In genomic region chr22:29482726-29483125, GRCh38 we compare ENCODE assay signal across 2 cellular contexts.
TF ChIP-seq lines count a peak whose summit lies in the region.

No MANE protein-coding gene starts in this region.

TF ChIP-seq in GM23338, 12 proteins besides CTCF, POLR2A, EP300 and RAD21:
- TF ChIP-seq NANOG (IDR thresholded peaks at IDR 0.05; ENCODE audit: borderline replicate concordance) (no peak), STAT1 (IDR thresholded peaks at IDR 0.05; ENCODE audit: unreplicated experiment) (no peak), ZNF331 (CRISPR knock-in tag; IDR thresholded peaks at IDR 0.05; ENCODE audit: low read depth) (no peak), CREB1 (CRISPR knock-in tag; IDR thresholded peaks at IDR 0.05; ENCODE audit: low read depth) (no peak), ZNF462 (CRISPR knock-in tag; IDR thresholded peaks at IDR 0.05) (no peak), JUNB (IDR thresholded peaks at IDR 0.05; ENCODE audit: unreplicated experiment) (no peak), ZNF114 (CRISPR knock-in tag; IDR thresholded peaks at IDR 0.05) (no peak), POLR2AphosphoS5 (IDR thresholded peaks at IDR 0.05; ENCODE audit: low read depth) (no peak), EZH2 (IDR thresholded peaks at IDR 0.05; ENCODE audit: low read depth, unreplicated experiment) (no peak), EZH2phosphoT487 (IDR thresholded peaks at IDR 0.05; ENCODE audit: unreplicated experiment) (no peak)
- TF ChIP-seq, protein P1, sequence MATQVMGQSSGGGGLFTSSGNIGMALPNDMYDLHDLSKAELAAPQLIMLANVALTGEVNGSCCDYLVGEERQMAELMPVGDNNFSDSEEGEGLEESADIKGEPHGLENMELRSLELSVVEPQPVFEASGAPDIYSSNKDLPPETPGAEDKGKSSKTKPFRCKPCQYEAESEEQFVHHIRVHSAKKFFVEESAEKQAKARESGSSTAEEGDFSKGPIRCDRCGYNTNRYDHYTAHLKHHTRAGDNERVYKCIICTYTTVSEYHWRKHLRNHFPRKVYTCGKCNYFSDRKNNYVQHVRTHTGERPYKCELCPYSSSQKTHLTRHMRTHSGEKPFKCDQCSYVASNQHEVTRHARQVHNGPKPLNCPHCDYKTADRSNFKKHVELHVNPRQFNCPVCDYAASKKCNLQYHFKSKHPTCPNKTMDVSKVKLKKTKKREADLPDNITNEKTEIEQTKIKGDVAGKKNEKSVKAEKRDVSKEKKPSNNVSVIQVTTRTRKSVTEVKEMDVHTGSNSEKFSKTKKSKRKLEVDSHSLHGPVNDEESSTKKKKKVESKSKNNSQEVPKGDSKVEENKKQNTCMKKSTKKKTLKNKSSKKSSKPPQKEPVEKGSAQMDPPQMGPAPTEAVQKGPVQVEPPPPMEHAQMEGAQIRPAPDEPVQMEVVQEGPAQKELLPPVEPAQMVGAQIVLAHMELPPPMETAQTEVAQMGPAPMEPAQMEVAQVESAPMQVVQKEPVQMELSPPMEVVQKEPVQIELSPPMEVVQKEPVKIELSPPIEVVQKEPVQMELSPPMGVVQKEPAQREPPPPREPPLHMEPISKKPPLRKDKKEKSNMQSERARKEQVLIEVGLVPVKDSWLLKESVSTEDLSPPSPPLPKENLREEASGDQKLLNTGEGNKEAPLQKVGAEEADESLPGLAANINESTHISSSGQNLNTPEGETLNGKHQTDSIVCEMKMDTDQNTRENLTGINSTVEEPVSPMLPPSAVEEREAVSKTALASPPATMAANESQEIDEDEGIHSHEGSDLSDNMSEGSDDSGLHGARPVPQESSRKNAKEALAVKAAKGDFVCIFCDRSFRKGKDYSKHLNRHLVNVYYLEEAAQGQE (IDR thresholded peaks at IDR 0.05; ENCODE audit: unreplicated experiment), result no peak
- TF ChIP-seq, protein P2, sequence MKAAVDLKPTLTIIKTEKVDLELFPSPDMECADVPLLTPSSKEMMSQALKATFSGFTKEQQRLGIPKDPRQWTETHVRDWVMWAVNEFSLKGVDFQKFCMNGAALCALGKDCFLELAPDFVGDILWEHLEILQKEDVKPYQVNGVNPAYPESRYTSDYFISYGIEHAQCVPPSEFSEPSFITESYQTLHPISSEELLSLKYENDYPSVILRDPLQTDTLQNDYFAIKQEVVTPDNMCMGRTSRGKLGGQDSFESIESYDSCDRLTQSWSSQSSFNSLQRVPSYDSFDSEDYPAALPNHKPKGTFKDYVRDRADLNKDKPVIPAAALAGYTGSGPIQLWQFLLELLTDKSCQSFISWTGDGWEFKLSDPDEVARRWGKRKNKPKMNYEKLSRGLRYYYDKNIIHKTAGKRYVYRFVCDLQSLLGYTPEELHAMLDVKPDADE (IDR thresholded peaks at IDR 0.05), result no peak

TF ChIP-seq in K562, 482 proteins besides CTCF, POLR2A, EP300 and RAD21:
- TF ChIP-seq ZBTB49 (CRISPR knock-in tag; IDR thresholded peaks at IDR 0.05; ENCODE audit: borderline replicate concordance) (no peak), SREBF2 (CRISPR knock-in tag; IDR thresholded peaks at IDR 0.05) (no peak)
